ENCODE assay signal across 8 cellular contexts in the genomic region with DNA sequence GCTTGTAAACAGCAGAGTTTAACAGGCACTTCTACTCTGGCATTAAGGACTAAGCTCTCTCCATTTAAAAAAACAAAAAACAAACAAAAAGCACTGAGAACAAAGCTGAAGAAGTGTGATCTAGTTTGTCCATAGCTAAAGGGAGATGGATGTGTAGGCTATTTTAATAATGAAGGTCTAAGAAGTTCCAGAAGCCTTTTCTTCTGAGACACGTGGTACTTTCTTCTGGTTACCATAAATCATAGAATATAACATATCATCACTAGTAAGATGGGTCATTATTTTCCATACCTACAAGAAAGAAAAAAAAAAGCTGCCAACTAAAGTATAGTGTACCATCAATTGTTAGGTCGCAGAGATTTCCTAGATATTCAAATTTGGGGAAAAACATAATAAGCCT. TPM values are rescaled to one million over a fixed set of nuclear protein-coding genes. Genes with fewer than 3 reads are reported as not detected.
DNase-seq lines count a peak whose midpoint lies in the region; ATAC-seq, FAIRE-seq and TF ChIP-seq lines count a peak whose summit lies in the region.

No MANE protein-coding gene starts in this region.

- no peaks in the 10 kb centered on the region for H3K27me3 ChIP-seq in astrocyte (ENCODE audit: insufficient read depth, low read length)

- H2AFZ ChIP-seq in astrocyte (ENCODE audit: low read depth, low read length), result peak overlapping the region; percentile 47

- no peak overlapping the region for H3K27ac Mint-ChIP-seq in astrocyte (ENCODE audit: unreplicated experiment)
- H3K27ac Mint-ChIP-seq in natural killer cell treated with Interleukin-12 subunit alpha and Interleukin-12 subunit beta and Interleukin-15 and Interleukin-18, amount 100 ng/mL, for 72 hours, result peak overlapping the region in 1 of 2 donors; percentile 3

- H3K4me3 ChIP-seq in astrocyte (ENCODE audit: insufficient read depth, low read depth, low read length), result peak overlapping the region; percentile 87

- no peak for TF ChIP-seq EP300 in Ishikawa (IDR thresholded peaks at IDR 0.05; ENCODE audit: borderline replicate concordance)

- peaks cover 32% of the 10 kb centered on the region for H3K79me2 ChIP-seq in astrocyte (ENCODE audit: insufficient read depth, low read length)

- peaks cover 12% of the 10 kb centered on the region for H4K20me1 ChIP-seq in astrocyte (ENCODE audit: insufficient read depth, low read length)

- no peaks in the 10 kb centered on the region for H3K36me3 Mint-ChIP-seq in astrocyte (ENCODE audit: low read depth, unreplicated experiment)
- no peaks in the 10 kb centered on the region for H3K36me3 Mint-ChIP-seq in natural killer cell treated with Interleukin-12 subunit alpha and Interleukin-12 subunit beta and Interleukin-15 and Interleukin-18, amount 100 ng/mL, for 72 hours

- peaks cover 2% of the 10 kb centered on the region for H3K4me1 Mint-ChIP-seq in astrocyte (ENCODE audit: low read depth, unreplicated experiment)
- H3K4me1 Mint-ChIP-seq in natural killer cell treated with Interleukin-12 subunit alpha and Interleukin-12 subunit beta and Interleukin-15 and Interleukin-18, amount 100 ng/mL, for 72 hours (ENCODE audit: low read depth in 2 of 2), result peaks cover 2 to 9% of the 10 kb centered on the region in 2 donors

- no peak for TF ChIP-seq CTCF in astrocyte (IDR thresholded peaks at IDR 0.05; ENCODE audit: insufficient read depth, low read depth, low read length)

- no peaks in the 10 kb centered on the region for H3K36me3 ChIP-seq in astrocyte (ENCODE audit: insufficient read depth, low read length)

- H3K9ac ChIP-seq in astrocyte (ENCODE audit: low read length), result no peak overlapping the region

- peak overlapping the region; percentile 83 for H3K4me2 ChIP-seq in astrocyte (ENCODE audit: low read length)

- FAIRE-seq in GM18507 (lab: Jason Lieb, UNC), result peak; percentile 71
- FAIRE-seq in astrocyte (lab: Jason Lieb, UNC), result peak; percentile 95

- peak overlapping the region; percentile 45 for H3K4me3 Mint-ChIP-seq in astrocyte (ENCODE audit: unreplicated experiment)
- H3K4me3 Mint-ChIP-seq in natural killer cell treated with Interleukin-12 subunit alpha and Interleukin-12 subunit beta and Interleukin-15 and Interleukin-18, amount 100 ng/mL, for 72 hours, result peak overlapping the region; percentile 88

- no peaks in the 10 kb centered on the region for H3K27me3 Mint-ChIP-seq in astrocyte (ENCODE audit: low read depth, unreplicated experiment)
- peaks cover 0 to 7% of the 10 kb centered on the region in 2 donors for H3K27me3 Mint-ChIP-seq in natural killer cell treated with Interleukin-12 subunit alpha and Interleukin-12 subunit beta and Interleukin-15 and Interleukin-18, amount 100 ng/mL, for 72 hours

- no peak overlapping the region for H3K27ac ChIP-seq in astrocyte (ENCODE audit: low read depth, low read length)

- no peaks in the 10 kb centered on the region for H3K4me1 ChIP-seq in astrocyte (ENCODE audit: insufficient read depth, low read length)

- TF ChIP-seq RAD21 in Ishikawa (IDR thresholded peaks at IDR 0.05; ENCODE audit: low read depth), result no peak

- H3K9me3 ChIP-seq in astrocyte (ENCODE audit: insufficient read depth, low read depth, low read length), result no peaks in the 10 kb centered on the region

- DNase-seq in GM18507 (ENCODE audit: extremely low spot score, insufficient read length, low read depth), result no peak
- DNase-seq in astrocyte (ENCODE audit: low read depth), result no peak
- no peak for DNase-seq in natural killer cell treated with Interleukin-12 subunit alpha and Interleukin-12 subunit beta and Interleukin-15 and Interleukin-18, amount 100 ng/mL, for 72 hours (ENCODE audit: low spot score)
- DNase-seq in effector CD8-positive, alpha-beta T cell (lab: John Stamatoyannopoulos, UW), result no peak
- no peak for DNase-seq in mucosa of gallbladder (ENCODE audit: low spot score)
- DNase-seq in activated CD8-positive, alpha-beta memory T cell treated with anti-CD3 and anti-CD28 coated beads, Interleukin-2, amount 50 U/mL, for 4 hours, result no peak
- DNase-seq in iPS-NIHi7 (ENCODE audit: extremely low spot score), result no peak

- no peak for ATAC-seq in natural killer cell treated with Interleukin-12 subunit alpha and Interleukin-12 subunit beta and Interleukin-15 and Interleukin-18, amount 100 ng/mL, for 72 hours

- H3K9me3 Mint-ChIP-seq in astrocyte (ENCODE audit: unreplicated experiment), result no peaks in the 10 kb centered on the region
- H3K9me3 Mint-ChIP-seq in natural killer cell treated with Interleukin-12 subunit alpha and Interleukin-12 subunit beta and Interleukin-15 and Interleukin-18, amount 100 ng/mL, for 72 hours, result no peaks in the 10 kb centered on the region

TF ChIP-seq in Ishikawa, 13 proteins besides CTCF, POLR2A, EP300 and RAD21:
- TF ChIP-seq, protein P1, sequence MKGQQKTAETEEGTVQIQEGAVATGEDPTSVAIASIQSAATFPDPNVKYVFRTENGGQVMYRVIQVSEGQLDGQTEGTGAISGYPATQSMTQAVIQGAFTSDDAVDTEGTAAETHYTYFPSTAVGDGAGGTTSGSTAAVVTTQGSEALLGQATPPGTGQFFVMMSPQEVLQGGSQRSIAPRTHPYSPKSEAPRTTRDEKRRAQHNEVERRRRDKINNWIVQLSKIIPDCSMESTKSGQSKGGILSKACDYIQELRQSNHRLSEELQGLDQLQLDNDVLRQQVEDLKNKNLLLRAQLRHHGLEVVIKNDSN (IDR thresholded peaks at IDR 0.05), result peak; percentile 47; the same call in 1 of the 2 replicates
- no peak for TF ChIP-seq TCF12 (IDR thresholded peaks at IDR 0.05; ENCODE audit: low read depth)

RNA-seq across cellular contexts. Expression of a gene that starts 0.7 kb away (rescaled TPM):
- 76.1 and 86.9 TPM in 2 replicates for total RNA-seq in astrocyte
- total RNA-seq in natural killer cell treated with Interleukin-12 subunit alpha and Interleukin-12 subunit beta and Interleukin-15 and Interleukin-18, amount 100 ng/mL, for 72 hours, result 10 to 100 TPM; 12.7 to 35.3 TPM
- total RNA-seq in mucosa of gallbladder, result 61.4 TPM
